In genomic region chr4:185394568-185395254, GRCh38 we compare ENCODE assay signal across 9 cellular contexts. TPM values are rescaled to one million over a fixed set of nuclear protein-coding genes. Genes with fewer than 3 reads are reported as not detected.
DNase-seq lines count a peak whose midpoint lies in the region; ATAC-seq, FAIRE-seq and TF ChIP-seq lines count a peak whose summit lies in the region.
"Had no signal": no experiment of that assay in that cellular context is flagged by ENCODE, and none has a peak within 500 bp of the region (broad histone marks: within the 10 kb centered on the region; RNA-seq: fewer than 3 reads in every experiment).

No MANE protein-coding gene starts in this region.

- H3K4me3 Mint-ChIP-seq in central memory CD8-positive, alpha-beta T cell, result peak overlapping the region; percentile 96
- H3K4me3 Mint-ChIP-seq in neural progenitor cell, result peak overlapping the region; percentile 65

- H3K4me3 ChIP-seq in Loucy (ENCODE audit: low read length, poor library complexity, severe bottlenecking) (peak overlapping the region; percentile 78), neural progenitor cell (no peak overlapping the region)

- no peaks in the 10 kb centered on the region for H3K9me3 ChIP-seq in Loucy (ENCODE audit: insufficient read depth, low read depth, low read length)
- H3K9me3 ChIP-seq in neural progenitor cell (ENCODE audit: low read depth), result no peaks in the 10 kb centered on the region

- no peak for ATAC-seq in central memory CD8-positive, alpha-beta T cell (replicated peaks; ENCODE audit: extremely low read depth, poor library complexity, severe bottlenecking)
- ATAC-seq in GM21723 (IDR thresholded peaks at IDR 0.05; ENCODE audit: unreplicated experiment), result no peak

- H3K27me3 ChIP-seq in Loucy (ENCODE audit: insufficient read depth, low read length, poor library complexity, severe bottlenecking) (no peaks in the 10 kb centered on the region), neural progenitor cell (peaks cover 12% of the 10 kb centered on the region)

- H2AFZ ChIP-seq in Loucy (ENCODE audit: low read length) (peak overlapping the region; percentile 92; the same call in 1 of the 2 replicates), neural progenitor cell (replicated peaks) (no peak overlapping the region)

- H3K9me2 ChIP-seq in Loucy (replicated peaks; ENCODE audit: low read depth, low read length), result no peaks in the 10 kb centered on the region

- no peak for FAIRE-seq in HTR-8/SVneo (lab: Jason Lieb, UNC)
- FAIRE-seq: H54 had no signal

- H3K4me2 ChIP-seq in Loucy (ENCODE audit: low read depth, low read length, poor library complexity, severe bottlenecking) (peak overlapping the region; percentile 87), neural progenitor cell (peak overlapping the region; percentile 49)

- peak overlapping the region; percentile 15 for H3K27ac Mint-ChIP-seq in central memory CD8-positive, alpha-beta T cell (ENCODE audit: low read depth)
- H3K27ac Mint-ChIP-seq in neural progenitor cell, result no peak overlapping the region

- peaks cover 24% of the 10 kb centered on the region for H3K4me1 Mint-ChIP-seq in central memory CD8-positive, alpha-beta T cell
- peaks cover 22% of the 10 kb centered on the region for H3K4me1 Mint-ChIP-seq in neural progenitor cell

- no peaks in the 10 kb centered on the region for H3K27me3 Mint-ChIP-seq in central memory CD8-positive, alpha-beta T cell
- H3K27me3 Mint-ChIP-seq in neural progenitor cell (ENCODE audit: insufficient read depth, low read depth), result peaks cover 5% of the 10 kb centered on the region

- H3F3A ChIP-seq in Loucy (ENCODE audit: low read depth) (peaks cover 2% of the 10 kb centered on the region; the same call in 1 of the 2 replicates), neural progenitor cell (ENCODE audit: low read depth) (peaks cover 38% of the 10 kb centered on the region)

- no peak for TF ChIP-seq CTCF in Loucy (conservative IDR thresholded peaks at IDR 0.05; ENCODE audit: low read length)
- no peak for TF ChIP-seq CTCF in neural progenitor cell (IDR thresholded peaks at IDR 0.05)

- H3K4me1 ChIP-seq in Loucy (ENCODE audit: insufficient read depth, low read length, poor library complexity, severe bottlenecking) (peaks cover 41% of the 10 kb centered on the region), neural progenitor cell (peaks cover 12% of the 10 kb centered on the region)

- peaks cover 15% of the 10 kb centered on the region for H3K36me3 Mint-ChIP-seq in central memory CD8-positive, alpha-beta T cell (ENCODE audit: insufficient read depth)
- H3K36me3 Mint-ChIP-seq in neural progenitor cell, result peaks cover under 1% of the 10 kb centered on the region

- H4K20me1 ChIP-seq in Loucy (ENCODE audit: insufficient read depth, low read length, poor library complexity, severe bottlenecking) (peaks cover 6% of the 10 kb centered on the region), neural progenitor cell (ENCODE audit: low read depth) (no peaks in the 10 kb centered on the region)

- H3K79me2 ChIP-seq in Loucy (ENCODE audit: insufficient read depth, low read length) (peaks cover 38% of the 10 kb centered on the region), neural progenitor cell (ENCODE audit: low read depth) (no peaks in the 10 kb centered on the region)

- H3K9ac ChIP-seq in Loucy (ENCODE audit: low read depth, low read length, poor library complexity, severe bottlenecking), result peak overlapping the region; percentile 88
- no peak overlapping the region for H3K9ac ChIP-seq in neural progenitor cell

- H3K27ac ChIP-seq in neural progenitor cell, result no peak overlapping the region

- DNase-seq in CD1c-positive myeloid dendritic cell (ENCODE audit: extremely low spot score) (peak; percentile 9), neural progenitor cell (ENCODE audit: low spot score) (no peak), LoVo (ENCODE audit: low spot score) (no peak), HTR-8/SVneo (ENCODE audit: insufficient read length, low spot score) (no peak)
- no peak for DNase-seq in central memory CD8-positive, alpha-beta T cell (ENCODE audit: low spot score in 2 of 2)
- DNase-seq in stimulated activated CD8-positive, alpha-beta memory T cell treated with anti-CD3 and anti-CD28 coated beads, Interleukin-4, amount 100 ng/mL, for 48 hours, result no peak

- no peaks in the 10 kb centered on the region for H3K36me3 ChIP-seq in Loucy (ENCODE audit: insufficient read depth, low read length)
- peaks cover 4% of the 10 kb centered on the region for H3K36me3 ChIP-seq in neural progenitor cell

- no peaks in the 10 kb centered on the region for H3K9me3 Mint-ChIP-seq in central memory CD8-positive, alpha-beta T cell
- peaks cover 7% of the 10 kb centered on the region for H3K9me3 Mint-ChIP-seq in neural progenitor cell

RNA-seq across cellular contexts. Expression of gene LRP2BP, which starts 1.0 kb away (rescaled TPM):
- 0.69 and 1.3 TPM in 2 replicates for total RNA-seq in neural progenitor cell (ENCODE audit: low replicate concordance)

RNA-seq across cellular contexts. Expression of gene ANKRD37, which starts 1.9 kb away (rescaled TPM):
- total RNA-seq in neural progenitor cell (ENCODE audit: low replicate concordance), result 12.5 and 16.3 TPM in 2 replicates

RNA-seq across cellular contexts. Expression of gene UFSP2, which starts 31.1 kb away (rescaled TPM):
- 43.0 and 56.9 TPM in 2 replicates for total RNA-seq in neural progenitor cell (ENCODE audit: low replicate concordance)
